Comparison of ENCODE assay signal across 29 cellular contexts in genomic region chr10:89978081-89978480, GRCh38.
"Had no signal": no experiment of that assay in that cellular context is flagged by ENCODE, and none has a peak within 500 bp of the region (broad histone marks: within the 10 kb centered on the region; RNA-seq: fewer than 3 reads in every experiment).

No MANE protein-coding gene starts in this region.

- H3K9me3 ChIP-seq: MG63, SJCRH30, SK-N-SH had no signal

- H3K27ac ChIP-seq: brain microvascular endothelial cell, cardiac muscle cell, SJCRH30 had no signal

- H3K4me1 Mint-ChIP-seq: activated naive CD4-positive, alpha-beta T cell treated with anti-CD3 and anti-CD28 coated beads, Interleukin-2, amount 10 ng/mL, durations not matched to agents 7 days and 5 days; activated naive CD8-positive, alpha-beta T cell treated with anti-CD3 and anti-CD28 coated beads for 36 hours had no signal

- H3K9me3 Mint-ChIP-seq: activated CD4-positive, alpha-beta memory T cell treated with anti-CD3 and anti-CD28 coated beads for 36 hours; activated naive CD4-positive, alpha-beta T cell treated with anti-CD3 and anti-CD28 coated beads, Interleukin-2, amount 10 ng/mL, durations not matched to agents 7 days and 5 days; activated naive CD8-positive, alpha-beta T cell treated with anti-CD3 and anti-CD28 coated beads for 36 hours; activated T-helper 2 cell treated with anti-CD3 and anti-CD28 coated beads, Interferon-gamma antibody, Interleukin-2, Interleukin-4, amounts not matched to agents 10 μg/mL and 5 μg/mL and 100 μg/mL, durations not matched to agents 14 hours and 24 hours and 36 hours; WTC11 had no signal

- ATAC-seq: Panc1, Right ventricle myocardium inferior, WTC11 had no signal

- DNase-seq: activated CD4-positive, alpha-beta memory T cell treated with anti-CD3 and anti-CD28 coated beads for 36 hours; activated CD4-positive, alpha-beta T cell treated with anti-CD3 and anti-CD28 coated beads for 48 hours; activated CD4-positive, CD25-positive, alpha-beta regulatory T cell treated with anti-CD3 and anti-CD28 coated beads, Interleukin-2, amount 50 U/mL, for 72 hours; activated CD8-positive, alpha-beta memory T cell treated with anti-CD3 and anti-CD28 coated beads for 24 hours; activated gamma-delta T cell treated with Interleukin-2 at 50 U/mL for 16 hours; activated naive CD4-positive, alpha-beta T cell treated with anti-CD3 and anti-CD28 coated beads, Interleukin-2, amount 10 ng/mL, durations not matched to agents 7 days and 5 days; activated naive CD8-positive, alpha-beta T cell treated with anti-CD3 and anti-CD28 coated beads for 36 hours; activated T-cell treated with anti-CD3 and anti-CD28 coated beads, Interleukin-2, amount 50 U/mL, for 48 hours; brain microvascular endothelial cell; KG1; MG63; NCI-H1092; NCI-H1417; NCI-H1930; NCI-H2107; NCI-H2171 treated with DMSO at 0.1 percent for 48 hours; NCI-H226; NCI-H526; NCI-H82; RPMI8226; SJCRH30; SK-N-SH; SW 1271 had no signal

- H3K4me3 Mint-ChIP-seq: activated CD4-positive, alpha-beta memory T cell treated with anti-CD3 and anti-CD28 coated beads for 36 hours; activated naive CD4-positive, alpha-beta T cell treated with anti-CD3 and anti-CD28 coated beads, Interleukin-2, amount 10 ng/mL, durations not matched to agents 7 days and 5 days; activated naive CD8-positive, alpha-beta T cell treated with anti-CD3 and anti-CD28 coated beads for 36 hours; IgD-negative memory B cell; WTC11 had no signal

- H3K27me3 ChIP-seq: brain microvascular endothelial cell, cardiac muscle cell, MG63, SJCRH30 had no signal

- H3K36me3 Mint-ChIP-seq: activated CD4-positive, alpha-beta memory T cell treated with anti-CD3 and anti-CD28 coated beads for 36 hours; activated naive CD4-positive, alpha-beta T cell treated with anti-CD3 and anti-CD28 coated beads, Interleukin-2, amount 10 ng/mL, durations not matched to agents 7 days and 5 days; activated naive CD8-positive, alpha-beta T cell treated with anti-CD3 and anti-CD28 coated beads for 36 hours; IgD-negative memory B cell had no signal

- H3K4me3 ChIP-seq: cardiac muscle cell, MG63, SJCRH30 had no signal

- H3K27me3 Mint-ChIP-seq: activated naive CD4-positive, alpha-beta T cell treated with anti-CD3 and anti-CD28 coated beads, Interleukin-2, amount 10 ng/mL, durations not matched to agents 7 days and 5 days had no signal

- H3K27ac Mint-ChIP-seq: activated CD4-positive, alpha-beta memory T cell treated with anti-CD3 and anti-CD28 coated beads for 36 hours; activated naive CD4-positive, alpha-beta T cell treated with anti-CD3 and anti-CD28 coated beads, Interleukin-2, amount 10 ng/mL, durations not matched to agents 7 days and 5 days; activated naive CD8-positive, alpha-beta T cell treated with anti-CD3 and anti-CD28 coated beads for 36 hours; activated T-helper 2 cell treated with anti-CD3 and anti-CD28 coated beads, Interferon-gamma antibody, Interleukin-2, Interleukin-4, amounts not matched to agents 10 μg/mL and 5 μg/mL and 100 μg/mL, durations not matched to agents 14 hours and 24 hours and 36 hours; IgD-negative memory B cell; WTC11 had no signal
